8 cellular contexts compared by ENCODE assay signal in the genomic region with DNA sequence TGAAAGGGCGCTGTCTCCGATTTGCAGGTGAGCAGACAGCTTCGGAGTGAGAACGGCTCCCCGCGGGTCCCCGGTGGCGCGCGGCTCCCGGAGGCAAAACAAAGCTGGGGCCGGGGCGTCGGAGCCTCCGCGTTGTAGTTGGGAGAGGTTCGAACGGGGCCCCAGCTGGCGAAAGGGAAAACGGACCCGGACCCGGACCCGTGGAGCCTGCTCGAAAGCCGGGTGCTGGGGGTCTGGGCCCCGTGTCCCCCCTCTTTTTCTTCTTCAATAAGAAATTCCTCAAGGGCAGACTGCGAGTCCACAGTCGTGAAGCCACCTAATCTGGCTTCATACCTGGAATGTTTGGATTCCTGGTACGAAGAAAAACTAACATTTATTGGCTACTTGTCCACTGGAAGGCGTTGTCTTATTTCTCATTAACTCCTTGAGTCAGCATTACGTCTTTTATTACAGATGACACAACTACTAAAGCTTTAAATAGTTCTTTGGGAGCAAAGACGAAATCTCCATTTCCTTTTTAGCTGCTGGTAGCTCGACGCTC. TPM values are rescaled to one million over a fixed set of nuclear protein-coding genes. Genes with fewer than 3 reads are reported as not detected.
DNase-seq lines count a peak whose midpoint lies in the region; ATAC-seq, FAIRE-seq and TF ChIP-seq lines count a peak whose summit lies in the region.

No MANE protein-coding gene starts in this region.

- DNase-seq in NCI-H345 (lab: John Stamatoyannopoulos, UW), result peak; percentile 52
- DNase-seq in NCI-H345 treated with DMSO at 0.1 percent for 48 hours (lab: John Stamatoyannopoulos, UW; ENCODE audit: unreplicated experiment), result no peak
- DNase-seq in adrenal gland, result peak; percentile 23 to 58 (median 37)
- DNase-seq in heart left ventricle, result peak; percentile 41 to 76 (median 51)
- peak; percentile 31 to 78 (median 62) for DNase-seq in pancreas
- no peak for DNase-seq in SHP77 treated with DMSO at 0.1 percent for 48 hours (lab: John Stamatoyannopoulos, UW)

- H3K27me3 ChIP-seq in OCI-LY1 (ENCODE audit: insufficient read depth, low read length) (no peaks in the 10 kb centered on the region), adrenal gland (no peaks in the 10 kb centered on the region), heart left ventricle (no peaks in the 10 kb centered on the region), pancreas (no peaks in the 10 kb centered on the region)

- H3K4me3 ChIP-seq in OCI-LY1 (ENCODE audit: low read depth, low read length, poor library complexity, severe bottlenecking), result peak overlapping the region; percentile 90
- H3K4me3 ChIP-seq in adrenal gland, result peak overlapping the region; percentile 73 to 94 (median 84)
- H3K4me3 ChIP-seq in heart left ventricle, result peak overlapping the region; percentile 38 to 97 (median 86)
- peak overlapping the region; percentile 68 to 81 (median 78) for H3K4me3 ChIP-seq in pancreas

- H4K20me1 ChIP-seq in OCI-LY1 (ENCODE audit: insufficient read depth, low read length), result no peaks in the 10 kb centered on the region

- H3K36me3 ChIP-seq in OCI-LY1 (ENCODE audit: insufficient read depth, low read length) (no peaks in the 10 kb centered on the region), adrenal gland (replicated peaks in 1 of 2) (no peaks in the 10 kb centered on the region), heart left ventricle (no peaks in the 10 kb centered on the region), pancreas (no peaks in the 10 kb centered on the region)

- TF ChIP-seq POLR2A in adrenal gland (IDR thresholded peaks at IDR 0.05) (peak in 1 of 2 donors; percentile 39), heart left ventricle (IDR thresholded peaks at IDR 0.05) (no peak)

- H3K4me1 ChIP-seq in OCI-LY1 (ENCODE audit: insufficient read depth, low read length, severe bottlenecking), result peaks cover 66% of the 10 kb centered on the region
- peaks cover 10 to 31% of the 10 kb centered on the region in 2 donors for H3K4me1 ChIP-seq in adrenal gland (replicated peaks in 1 of 2)
- peaks cover 3 to 53% (median 37%) of the 10 kb centered on the region in 12 donors for H3K4me1 ChIP-seq in heart left ventricle
- peaks cover 11 to 32% (median 17%) of the 10 kb centered on the region in 3 donors for H3K4me1 ChIP-seq in pancreas

- H3K4me2 ChIP-seq in OCI-LY1 (ENCODE audit: low read length), result peak overlapping the region; percentile 94

- H3K9me3 ChIP-seq in OCI-LY1 (ENCODE audit: low read length), result no peaks in the 10 kb centered on the region
- H3K9me3 ChIP-seq in adrenal gland (replicated peaks in 1 of 3), result no peaks in the 10 kb centered on the region
- H3K9me3 ChIP-seq in heart left ventricle, result no peaks in the 10 kb centered on the region
- no peaks in the 10 kb centered on the region for H3K9me3 ChIP-seq in pancreas

- H3K9ac ChIP-seq in OCI-LY1 (ENCODE audit: low read length), result peak overlapping the region; percentile 98

- no peaks in the 10 kb centered on the region for H3F3A ChIP-seq in OCI-LY1 (ENCODE audit: insufficient read depth, low read length)

- H3K79me2 ChIP-seq in OCI-LY1 (ENCODE audit: insufficient read depth, low read length), result peaks cover 18% of the 10 kb centered on the region

- peak; percentile 37 for FAIRE-seq in pancreas (lab: Jason Lieb, UNC)

- H3K27ac ChIP-seq in OCI-LY1 (ENCODE audit: low read depth, low read length, poor library complexity, severe bottlenecking) (peak overlapping the region; percentile 99), adrenal gland (peak overlapping the region; percentile 97 to 99 (median 98)), heart left ventricle (peak overlapping the region; percentile 95 to 100 (median 98)), pancreas (peak overlapping the region; percentile 97 to 99 (median 98))

- no peaks in the 10 kb centered on the region for H3K9me2 ChIP-seq in OCI-LY1 (ENCODE audit: low read depth, low read length)

- ATAC-seq in heart left ventricle (peak in 2 of 4 donors; percentile 13 to 25), pancreas (peak; percentile 43 to 52 (median 48)), HG02884 (IDR thresholded peaks at IDR 0.05; ENCODE audit: unreplicated experiment) (no peak)

- no peak for TF ChIP-seq CTCF in OCI-LY1 (IDR thresholded peaks at IDR 0.05; ENCODE audit: low read length)
- no peak for TF ChIP-seq CTCF in adrenal gland (IDR thresholded peaks at IDR 0.05)
- TF ChIP-seq CTCF in heart left ventricle (IDR thresholded peaks at IDR 0.05), result no peak
- no peak for TF ChIP-seq CTCF in pancreas (IDR thresholded peaks at IDR 0.05)

- 0 to 1% (median 1%) methylated on average over 30 to 34 of the region's 34 CpGs for WGBS in adrenal gland, 4 donors
- WGBS in heart left ventricle, 4 donors, result 0 to 1% (median 1%) methylated on average over 34 of the region's 34 CpGs
- 0% methylated on average over 34 of the region's 34 CpGs for WGBS in pancreas, 2 donors

- H2AFZ ChIP-seq in OCI-LY1 (ENCODE audit: low read length), result no peak overlapping the region

- intact Hi-C loops in adrenal gland (cut with DNase I), result no loop called here
- intact Hi-C loops in heart left ventricle (cut with DNase I), result loop anchor here in 6 of 10 donors (2.0 to 10.0 kb wide), 4 partner anchors 26 to 174 kb away; a partner anchor contains a TSS
- intact Hi-C loops in pancreas (cut with DNase I), result no loop called here

RNA-seq across cellular contexts. Expression of a gene that starts 0.6 kb away (rescaled TPM):
- total RNA-seq in adrenal gland (100 to 1,000 TPM in 1 of 8 donors, 10 to 100 TPM in 7; 51.9 to 110 (median 74.1) TPM), heart left ventricle (100 to 1,000 TPM; 101 to 252 (median 123) TPM), pancreas (10 to 100 TPM; 22.3 to 31.7 (median 29.3) TPM)
- polyA plus RNA-seq in adrenal gland (100 to 1,000 TPM in 2 of 3 donors, 10 to 100 TPM in 1; 89.6 to 181 (median 147) TPM), heart left ventricle (100 to 1,000 TPM; 136 to 257 TPM), pancreas (10 to 100 TPM; 57.7 to 91.4 TPM)

RNA-seq across cellular contexts. Expression of a gene that starts 26.6 kb away (rescaled TPM):
- total RNA-seq in adrenal gland (100 to 1,000 TPM in 3 of 8 donors, 10 to 100 TPM in 5; 55.2 to 265 (median 82.8) TPM), heart left ventricle (100 to 1,000 TPM; 138 to 387 (median 181) TPM), pancreas (10 to 100 TPM; 39.5 to 54.9 (median 53.9) TPM)
- polyA plus RNA-seq in adrenal gland (100 to 1,000 TPM; 153 to 239 (median 168) TPM), heart left ventricle (100 to 1,000 TPM; 233 to 593 TPM), pancreas (100 to 1,000 TPM in 1 of 2 donors, 10 to 100 TPM in 1; 77.9 to 130 TPM)

Comparison
In these comparisons a context has a peak if more than half of its experiments do, and no peak if none do; other contexts are left out.
1. DNase-seq: peak in NCI-H345 (single experiment), adrenal gland (7 of 7), heart left ventricle (5 of 5) and pancreas (6 of 6); none in NCI-H345 treated with DMSO at 0.1 percent for 48 hours (single experiment) and SHP77 treated with DMSO at 0.1 percent for 48 hours (single experiment).
2. intact Hi-C loops: an anchor here in heart left ventricle (2.0 to 10.0 kb wide); none called in adrenal gland and pancreas.
3. Peak in every context shown above with its lines, with median percentiles within 50 percentile points of each other: H3K27ac ChIP-seq and H3K4me3 ChIP-seq.